12 cellular contexts compared by ENCODE assay signal in genomic region chr14:100138082-100138787, GRCh38. TPM values are rescaled to one million over a fixed set of nuclear protein-coding genes. Genes with fewer than 3 reads are reported as not detected.
DNase-seq lines count a peak whose midpoint lies in the region; ATAC-seq lines count a peak whose summit lies in the region.
"Had no signal": no experiment of that assay in that cellular context is flagged by ENCODE, and none has a peak within 500 bp of the region (broad histone marks: within the 10 kb centered on the region; RNA-seq: fewer than 3 reads in every experiment).

No MANE protein-coding gene starts in this region.

- peaks cover 8% of the 10 kb centered on the region for H3K4me1 Mint-ChIP-seq in T-helper 1 cell treated with Interleukin-12 subunit alpha and Interleukin-12 subunit beta and Interleukin-4 antibody, amounts not matched to agents 30 μg/mL and 1 μg/mL, for 36 hours (ENCODE audit: low read depth)
- peaks cover 3% of the 10 kb centered on the region for H3K4me1 Mint-ChIP-seq in activated naive CD8-positive, alpha-beta T cell treated with anti-CD3 and anti-CD28 coated beads, Interleukin-2, amount 10 ng/mL, durations not matched to agents 7 days and 5 days
- peaks cover 9% of the 10 kb centered on the region for H3K4me1 Mint-ChIP-seq in stimulated activated effector memory CD8-positive, alpha-beta T cell treated with anti-CD3 and anti-CD28 coated beads, Interleukin-12 subunit alpha, Interleukin-12 subunit beta, amount 100 ng/mL, for 72 hours

- no peak overlapping the region for H3K4me3 Mint-ChIP-seq in T-helper 1 cell treated with Interleukin-12 subunit alpha and Interleukin-12 subunit beta and Interleukin-4 antibody, amounts not matched to agents 30 μg/mL and 1 μg/mL, for 36 hours
- no peak overlapping the region for H3K4me3 Mint-ChIP-seq in activated naive CD8-positive, alpha-beta T cell treated with anti-CD3 and anti-CD28 coated beads, Interleukin-2, amount 10 ng/mL, durations not matched to agents 7 days and 5 days
- H3K4me3 Mint-ChIP-seq in stimulated activated effector memory CD8-positive, alpha-beta T cell treated with anti-CD3 and anti-CD28 coated beads, Interleukin-12 subunit alpha, Interleukin-12 subunit beta, amount 100 ng/mL, for 72 hours, result no peak overlapping the region

- peak overlapping the region; percentile 31 for H3K27ac Mint-ChIP-seq in T-helper 1 cell treated with Interleukin-12 subunit alpha and Interleukin-12 subunit beta and Interleukin-4 antibody, amounts not matched to agents 30 μg/mL and 1 μg/mL, for 36 hours
- peak overlapping the region; percentile 52 for H3K27ac Mint-ChIP-seq in activated naive CD8-positive, alpha-beta T cell treated with anti-CD3 and anti-CD28 coated beads, Interleukin-2, amount 10 ng/mL, durations not matched to agents 7 days and 5 days
- H3K27ac Mint-ChIP-seq in stimulated activated effector memory CD8-positive, alpha-beta T cell treated with anti-CD3 and anti-CD28 coated beads, Interleukin-12 subunit alpha, Interleukin-12 subunit beta, amount 100 ng/mL, for 72 hours, result peak overlapping the region; percentile 79

- POLR2A ChIA-PET in activated naive CD8-positive, alpha-beta T cell treated with anti-CD3 and anti-CD28 coated beads, Interleukin-2, amount 10 ng/mL, durations not matched to agents 7 days and 5 days (lab: Charles Lee), result no interaction called here

- no peaks in the 10 kb centered on the region for H3K9me3 Mint-ChIP-seq in T-helper 1 cell treated with Interleukin-12 subunit alpha and Interleukin-12 subunit beta and Interleukin-4 antibody, amounts not matched to agents 30 μg/mL and 1 μg/mL, for 36 hours
- H3K9me3 Mint-ChIP-seq in activated naive CD8-positive, alpha-beta T cell treated with anti-CD3 and anti-CD28 coated beads, Interleukin-2, amount 10 ng/mL, durations not matched to agents 7 days and 5 days, result no peaks in the 10 kb centered on the region
- no peaks in the 10 kb centered on the region for H3K9me3 Mint-ChIP-seq in stimulated activated effector memory CD8-positive, alpha-beta T cell treated with anti-CD3 and anti-CD28 coated beads, Interleukin-12 subunit alpha, Interleukin-12 subunit beta, amount 100 ng/mL, for 72 hours

- peaks cover 60% of the 10 kb centered on the region for H3K36me3 Mint-ChIP-seq in T-helper 1 cell treated with Interleukin-12 subunit alpha and Interleukin-12 subunit beta and Interleukin-4 antibody, amounts not matched to agents 30 μg/mL and 1 μg/mL, for 36 hours (ENCODE audit: low read depth)
- peaks cover 12% of the 10 kb centered on the region for H3K36me3 Mint-ChIP-seq in activated naive CD8-positive, alpha-beta T cell treated with anti-CD3 and anti-CD28 coated beads, Interleukin-2, amount 10 ng/mL, durations not matched to agents 7 days and 5 days
- H3K36me3 Mint-ChIP-seq in stimulated activated effector memory CD8-positive, alpha-beta T cell treated with anti-CD3 and anti-CD28 coated beads, Interleukin-12 subunit alpha, Interleukin-12 subunit beta, amount 100 ng/mL, for 72 hours, result peaks cover 96% of the 10 kb centered on the region

- ATAC-seq in HG02870 (IDR thresholded peaks at IDR 0.05; ENCODE audit: unreplicated experiment), result peak; percentile 72
- no peak for ATAC-seq in activated naive CD8-positive, alpha-beta T cell treated with anti-CD3 and anti-CD28 coated beads, Interleukin-2, amount 10 ng/mL, durations not matched to agents 7 days and 5 days (ENCODE audit: low read depth)
- peak; percentile 8 for ATAC-seq in stimulated activated effector memory CD8-positive, alpha-beta T cell treated with anti-CD3 and anti-CD28 coated beads, Interleukin-12 subunit alpha, Interleukin-12 subunit beta, amount 100 ng/mL, for 72 hours

- DNase-seq in T-helper 1 cell (no peak), NCI-H1436 (lab: John Stamatoyannopoulos, UW) (no peak), SIG-M5 treated with dmso at 0.1 percent for 504 hours (lab: John Stamatoyannopoulos, UW; ENCODE audit: unreplicated experiment) (no peak), putamen (ENCODE audit: low spot score) (no peak)
- DNase-seq in activated naive CD8-positive, alpha-beta T cell treated with anti-CD3 and anti-CD28 coated beads, Interleukin-2, amount 10 ng/mL, durations not matched to agents 7 days and 5 days, result no peak
- DNase-seq in stimulated activated effector memory CD8-positive, alpha-beta T cell treated with anti-CD3 and anti-CD28 coated beads, Interleukin-12 subunit alpha, Interleukin-12 subunit beta, amount 100 ng/mL, for 72 hours (ENCODE audit: low spot score in 2 of 2), result no peak
- DNase-seq: activated CD4-positive, alpha-beta T cell treated with anti-CD3 and anti-CD28 coated beads, Interleukin-2, amount 50 U/mL, for 4 hours; Kasumi-1; NCI-H2107; sigmoid colon had no signal

- H3K27me3 Mint-ChIP-seq in T-helper 1 cell treated with Interleukin-12 subunit alpha and Interleukin-12 subunit beta and Interleukin-4 antibody, amounts not matched to agents 30 μg/mL and 1 μg/mL, for 36 hours (ENCODE audit: low read depth), result no peaks in the 10 kb centered on the region
- H3K27me3 Mint-ChIP-seq in activated naive CD8-positive, alpha-beta T cell treated with anti-CD3 and anti-CD28 coated beads, Interleukin-2, amount 10 ng/mL, durations not matched to agents 7 days and 5 days, result no peaks in the 10 kb centered on the region

RNA-seq across cellular contexts. Expression of gene DEGS2, which starts 21.2 kb away (rescaled TPM):
- under 1 TPM; 0.14 to 0.28 TPM for total RNA-seq in activated naive CD8-positive, alpha-beta T cell treated with anti-CD3 and anti-CD28 coated beads, Interleukin-2, amount 10 ng/mL, durations not matched to agents 7 days and 5 days
